8 cellular contexts compared by ENCODE assay signal in the genomic region with DNA sequence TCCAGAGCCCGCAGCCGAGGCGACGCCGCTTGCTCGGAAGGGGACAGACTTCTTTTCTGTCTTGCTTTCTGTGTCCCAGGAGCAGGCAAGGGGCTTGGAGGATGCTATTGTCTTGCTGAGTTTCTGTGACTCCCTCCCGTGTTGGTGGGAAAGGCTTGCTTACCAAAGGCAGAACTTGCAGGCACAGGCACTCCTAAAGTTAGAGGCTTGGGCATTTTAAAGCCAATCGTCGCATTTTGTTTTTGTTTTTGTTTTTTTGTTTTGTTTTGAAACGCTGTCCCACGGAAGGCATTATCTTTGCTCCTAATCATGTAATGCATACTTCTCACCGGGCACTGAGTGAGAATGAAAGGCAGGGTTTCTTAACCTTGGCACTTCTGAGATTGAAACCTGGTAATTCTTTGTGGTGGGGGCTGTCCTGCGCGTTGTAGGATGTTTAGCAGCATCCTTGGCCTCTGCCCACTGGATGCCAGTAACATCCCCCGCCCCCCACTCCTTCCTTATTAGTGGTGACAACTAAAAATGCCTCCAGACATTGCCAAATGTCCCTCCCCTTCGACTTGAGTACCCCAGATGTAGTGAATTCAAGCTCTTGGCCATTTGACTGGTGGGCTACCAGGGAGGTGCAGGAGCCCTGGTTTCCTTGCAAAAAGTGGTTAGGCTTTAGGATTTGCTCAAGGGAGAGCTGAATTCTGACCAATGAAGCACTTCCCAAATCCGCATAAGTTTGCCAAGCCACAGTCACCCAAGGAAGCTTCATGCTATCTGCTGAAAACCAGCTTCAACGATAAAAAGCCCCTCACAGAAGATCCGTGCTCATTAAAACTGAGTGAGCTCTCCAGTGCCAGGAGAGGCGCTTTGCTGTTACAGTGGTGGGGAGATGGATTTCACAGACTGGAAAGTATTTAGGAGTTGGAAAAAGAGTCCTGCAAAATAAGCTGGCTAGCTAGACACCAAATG. TPM values are rescaled to one million over a fixed set of nuclear protein-coding genes. Genes with fewer than 3 reads are reported as not detected.
DNase-seq lines count a peak whose midpoint lies in the region; ATAC-seq and TF ChIP-seq lines count a peak whose summit lies in the region.

No MANE protein-coding gene starts in this region.

- peak overlapping the region; percentile 55 to 78 (median 59) for H3K4me3 Mint-ChIP-seq in T-cell

- H3K4me1 Mint-ChIP-seq in T-cell: peaks cover 10 to 16% (median 14%) of the 10 kb centered on the region in 3 donors

- H3K9me3 Mint-ChIP-seq in T-cell: no peaks in the 10 kb centered on the region

- H3K27ac ChIP-seq in prostate gland: peak overlapping the region; percentile 51 to 73

- TF ChIP-seq POLR2A in prostate gland (IDR thresholded peaks at IDR 0.05): no peak

- no peaks in the 10 kb centered on the region for H3K27me3 ChIP-seq in prostate gland (replicated peaks; ENCODE audit: insufficient read depth)

- intact Hi-C loops in prostate gland (cut with DNase I): loop anchor here (1.0 to 10.0 kb wide), 7 partner anchors 69 to 701 kb away; partner anchors contain the start of genes AAK1 and NFU1

- peak overlapping the region in 1 of 2 donors; percentile 54 for H3K27ac Mint-ChIP-seq in T-cell

- no peaks in the 10 kb centered on the region for H3K36me3 Mint-ChIP-seq in T-cell

- POLR2A ChIA-PET in T-cell (lab: Charles Lee): no interaction called here

- peak overlapping the region; percentile 95 for H3K4me3 ChIP-seq in fibroblast of pulmonary artery (replicated peaks; ENCODE audit: low read depth, low read length)
- peak overlapping the region; percentile 46 to 48 for H3K4me3 ChIP-seq in prostate gland

- H3K27me3 Mint-ChIP-seq in T-cell: peaks cover 26 to 59% of the 10 kb centered on the region in 2 donors

- CTCF ChIA-PET in T-cell (lab: Charles Lee): interaction anchor here in 1 of 2 donors (0.7 to 1.3 kb wide), 2 partner anchors 12 to 1775 kb away, joined by 4 to 7 read pairs; no protein-coding TSS in a partner anchor

- WGBS in prostate gland: 3% methylated on average over 20 of the region's 20 CpGs

- DNase-seq in NCI-H82 (lab: John Stamatoyannopoulos, UW): peak; percentile 52
- DNase-seq in NCI-H82 treated with DMSO at 0.1 percent for 48 hours (lab: John Stamatoyannopoulos, UW; ENCODE audit: unreplicated experiment): no peak
- no peak for DNase-seq in T-cell
- peak; percentile 69 for DNase-seq in fibroblast of pulmonary artery (ENCODE audit: low read depth)
- no peak for DNase-seq in prostate gland (ENCODE audit: low spot score)
- DNase-seq in NCI-H128 (lab: John Stamatoyannopoulos, UW; ENCODE audit: unreplicated experiment): no peak
- DNase-seq in C1 segment of cervical spinal cord (lab: John Stamatoyannopoulos, UW): no peak

- no peak for ATAC-seq in T-cell (replicated peaks in 1 of 4)
- ATAC-seq in HG03039 (IDR thresholded peaks at IDR 0.05; ENCODE audit: unreplicated experiment): no peak

- H3K36me3 ChIP-seq in prostate gland: no peaks in the 10 kb centered on the region

- peak; percentile 14 for TF ChIP-seq CTCF in fibroblast of pulmonary artery (IDR thresholded peaks at IDR 0.05; ENCODE audit: low read length, missing control alignments)
- no peak for TF ChIP-seq CTCF in prostate gland (IDR thresholded peaks at IDR 0.05)

- H3K4me1 ChIP-seq in prostate gland (replicated peaks): no peaks in the 10 kb centered on the region

- H3K9me3 ChIP-seq in prostate gland: no peaks in the 10 kb centered on the region

RNA-seq across cellular contexts. Expression of gene ANTXR1, which starts 1.1 kb away (rescaled TPM):
- total RNA-seq in T-cell (under 1 TPM in 4 of 5 donors, not detected in 1; 0.19 to 0.79 (median 0.63) TPM), prostate gland (10 to 100 TPM; 25.8 to 48.7 TPM)

RNA-seq across cellular contexts. Expression of gene GKN1, which starts 39.7 kb away (rescaled TPM):
- not detected for total RNA-seq in T-cell
- total RNA-seq in prostate gland: not detected

Comparison
In these comparisons a context has a peak if more than half of its experiments do, and no peak if none do; other contexts are left out.
1. DNase-seq: peak in NCI-H82 (single experiment) and fibroblast of pulmonary artery (single experiment); none in NCI-H82 treated with DMSO at 0.1 percent for 48 hours (single experiment), T-cell (0 of 34), prostate gland (single experiment), NCI-H128 (single experiment) and C1 segment of cervical spinal cord (0 of 14).
2. RNA of gene ANTXR1, which starts 1.1 kb away (total RNA-seq): 25.8 to 48.7 TPM in prostate gland; 0.19 to 0.79 TPM in T-cell; every median in the first group is over 10 times any median in the second.